15 cellular contexts compared by ENCODE assay signal in the genomic region with DNA sequence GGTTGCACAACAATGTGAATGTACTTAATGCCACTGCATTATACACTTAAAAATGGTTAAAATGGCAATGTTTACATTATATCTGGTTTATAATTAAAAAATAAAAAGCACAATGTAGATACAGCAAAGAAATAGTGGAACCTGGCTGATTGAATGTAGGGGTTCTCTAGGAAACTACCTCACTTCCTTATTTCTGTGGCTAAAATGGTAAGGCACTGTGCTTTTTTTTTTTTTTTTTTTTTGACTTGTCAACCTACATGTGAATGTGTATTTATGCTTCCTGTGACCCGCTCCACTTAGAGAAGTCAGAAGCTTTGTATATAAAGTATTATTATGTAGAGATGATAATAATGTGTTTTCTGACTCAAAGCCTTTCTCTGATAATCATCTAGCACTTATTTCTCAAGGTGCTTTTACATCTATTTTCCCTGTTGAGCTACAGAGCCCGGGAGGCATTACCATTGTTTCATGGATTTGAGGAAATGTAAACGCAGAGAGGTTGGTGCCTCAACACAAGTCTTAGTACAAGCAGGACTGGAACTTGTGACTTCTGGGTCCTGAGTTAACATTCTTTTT. TPM values are rescaled to one million over a fixed set of nuclear protein-coding genes. Genes with fewer than 3 reads are reported as not detected.
DNase-seq lines count a peak whose midpoint lies in the region; ATAC-seq lines count a peak whose summit lies in the region.
"Had no signal": no experiment of that assay in that cellular context is flagged by ENCODE, and none has a peak within 500 bp of the region (broad histone marks: within the 10 kb centered on the region; RNA-seq: fewer than 3 reads in every experiment).

No MANE protein-coding gene starts in this region.

- H3K9me3 Mint-ChIP-seq in activated naive CD4-positive, alpha-beta T cell treated with anti-CD3 and anti-CD28 coated beads, Interleukin-2, amount 50 U/mL, for 72 hours: peaks cover 9 to 13% of the 10 kb centered on the region in 2 donors

- peak; percentile 85 for ATAC-seq in HG02938 (IDR thresholded peaks at IDR 0.05; ENCODE audit: unreplicated experiment)
- ATAC-seq in activated naive CD4-positive, alpha-beta T cell treated with anti-CD3 and anti-CD28 coated beads, Interleukin-2, amount 50 U/mL, for 72 hours: no peak
- ATAC-seq: mucosa of descending colon had no signal

- no peak overlapping the region for H3K27ac Mint-ChIP-seq in activated naive CD4-positive, alpha-beta T cell treated with anti-CD3 and anti-CD28 coated beads, Interleukin-2, amount 50 U/mL, for 72 hours
- H3K27ac Mint-ChIP-seq: activated naive CD8-positive, alpha-beta T cell; CD8-positive, alpha-beta memory T cell had no signal

- DNase-seq in SKM-1 treated with dmso at 0.1 percent for 144 hours (lab: John Stamatoyannopoulos, UW; ENCODE audit: unreplicated experiment) (peak; percentile 30), SKM-1 (lab: John Stamatoyannopoulos, UW; ENCODE audit: unreplicated experiment) (no peak), NCI-H2227 treated with DMSO at 0.1 percent for 48 hours (lab: John Stamatoyannopoulos, UW) (peak; percentile 93), A172 (ENCODE audit: low spot score) (no peak), SW 1271 (lab: John Stamatoyannopoulos, UW) (no peak), NCI-H1105 treated with DMSO at 0.1 percent for 48 hours (lab: John Stamatoyannopoulos, UW) (no peak)
- no peak for DNase-seq in activated naive CD4-positive, alpha-beta T cell treated with anti-CD3 and anti-CD28 coated beads, Interleukin-2, amount 50 U/mL, for 72 hours (ENCODE audit: low spot score in 2 of 2)
- DNase-seq: caudate nucleus; CD8-positive, alpha-beta memory T cell; MM.1S; mucosa of descending colon; NCI-H510A; thyroid gland had no signal

- no peaks in the 10 kb centered on the region for H3K36me3 Mint-ChIP-seq in activated naive CD4-positive, alpha-beta T cell treated with anti-CD3 and anti-CD28 coated beads, Interleukin-2, amount 50 U/mL, for 72 hours
- H3K36me3 Mint-ChIP-seq: activated naive CD8-positive, alpha-beta T cell had no signal

RNA-seq across cellular contexts. Expression of a gene that starts 55.0 kb away (rescaled TPM):
- total RNA-seq in A172 (2014; rRNA removed; shearing (Covaris generic)): 8.8 and 10.5 TPM in 2 replicates
- 1 to 10 TPM in 1 of 2 donors, under 1 TPM in 1; 0.89 to 4.2 TPM for total RNA-seq in activated naive CD4-positive, alpha-beta T cell treated with anti-CD3 and anti-CD28 coated beads, Interleukin-2, amount 50 U/mL, for 72 hours

Comparison
In these comparisons a context has a peak if more than half of its experiments do, and no peak if none do; other contexts are left out.
1. DNase-seq: peak in SKM-1 treated with dmso at 0.1 percent for 144 hours (single experiment) and NCI-H2227 treated with DMSO at 0.1 percent for 48 hours (single experiment); none in SKM-1 (single experiment), A172 (single experiment), SW 1271 (0 of 2), NCI-H1105 treated with DMSO at 0.1 percent for 48 hours (single experiment) and activated naive CD4-positive, alpha-beta T cell treated with anti-CD3 and anti-CD28 coated beads, Interleukin-2, amount 50 U/mL, for 72 hours (0 of 2).